Comparison of ENCODE assay signal across 1 cellular context in genomic region chr22:22086501-22087158, GRCh38.
TF ChIP-seq lines count a peak whose summit lies in the region.

No MANE protein-coding gene starts in this region.

TF ChIP-seq in K562, 482 proteins besides CTCF, POLR2A, EP300 and RAD21 (continued from another document):
- peak; percentile 8; the same call in 1 of the 2 replicates for TF ChIP-seq MCM3 (IDR thresholded peaks at IDR 0.05)
TF ChIP-seq in K562: peak in this region for 27.
